ENCODE assay signal across 20 cellular contexts in the genomic region with DNA sequence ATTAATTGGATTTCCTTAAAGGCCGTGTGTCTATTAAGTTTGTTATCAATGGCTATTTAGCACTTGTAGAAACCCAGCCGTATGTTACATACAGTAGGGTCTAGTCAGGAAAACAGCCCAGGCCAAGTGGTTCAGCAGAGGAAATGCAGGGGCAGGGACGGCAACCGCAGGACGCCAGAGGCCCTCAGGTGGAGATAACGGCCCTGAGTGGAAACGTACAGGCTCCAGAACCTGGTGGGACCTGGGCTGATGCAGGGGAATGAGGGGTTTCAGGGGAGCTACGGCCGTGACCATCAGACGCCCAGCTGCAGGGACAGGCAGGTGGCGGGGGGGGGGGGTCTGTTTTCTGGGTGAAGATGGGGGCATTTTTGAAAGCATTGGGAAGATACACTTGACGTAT. TPM values are rescaled to one million over a fixed set of nuclear protein-coding genes. Genes with fewer than 3 reads are reported as not detected.
DNase-seq lines count a peak whose midpoint lies in the region; ATAC-seq and TF ChIP-seq lines count a peak whose summit lies in the region.
"Had no signal": no experiment of that assay in that cellular context is flagged by ENCODE, and none has a peak within 500 bp of the region (broad histone marks: within the 10 kb centered on the region; RNA-seq: fewer than 3 reads in every experiment).

No MANE protein-coding gene starts in this region.

- no peak for TF ChIP-seq CTCF in DOHH2 (IDR thresholded peaks at IDR 0.05; ENCODE audit: low read depth, low read length, poor library complexity, severe bottlenecking)
- no peak for TF ChIP-seq CTCF in activated B cell treated with CpG ODN at 0.5 μM for 24 hours (IDR thresholded peaks at IDR 0.05)
- no peak for TF ChIP-seq CTCF in nephron (IDR thresholded peaks at IDR 0.05; ENCODE audit: unreplicated experiment in 3 of 3)

- H3K4me1 Mint-ChIP-seq in activated B cell treated with CpG ODN at 0.5 μM for 24 hours (peaks cover 78% of the 10 kb centered on the region), nephron (peaks cover 23% of the 10 kb centered on the region)

- H3K4me3 Mint-ChIP-seq in activated B cell treated with CpG ODN at 0.5 μM for 24 hours (peak overlapping the region; percentile 20), nephron (peak overlapping the region; percentile 55 to 57 (median 56))
- H3K4me3 Mint-ChIP-seq: activated CD4-positive, alpha-beta memory T cell treated with anti-CD3 and anti-CD28 coated beads, Interleukin-2, amount 10 ng/mL, durations not matched to agents 7 days and 5 days; CD8-positive, alpha-beta T cell; T-helper 1 cell treated with Interleukin-12 subunit alpha and Interleukin-12 subunit beta and Interleukin-4 antibody, amounts not matched to agents 30 μg/mL and 1 μg/mL, for 36 hours had no signal

- intact Hi-C loops in activated B cell treated with CpG ODN at 0.5 μM for 24 hours (cut with micrococcal nuclease), result no loop called here

- H3K27ac Mint-ChIP-seq in activated B cell treated with CpG ODN at 0.5 μM for 24 hours (peak overlapping the region; percentile 65), nephron (peak overlapping the region; percentile 85 to 91 (median 86))
- H3K27ac Mint-ChIP-seq: activated CD4-positive, alpha-beta memory T cell treated with anti-CD3 and anti-CD28 coated beads, Interleukin-2, amount 10 ng/mL, durations not matched to agents 7 days and 5 days; CD8-positive, alpha-beta T cell; T-helper 1 cell treated with Interleukin-12 subunit alpha and Interleukin-12 subunit beta and Interleukin-4 antibody, amounts not matched to agents 30 μg/mL and 1 μg/mL, for 36 hours had no signal

- POLR2A ChIA-PET in activated B cell treated with CpG ODN at 0.5 μM for 24 hours (lab: Charles Lee), result interaction anchor here (0.6 kb wide), 1 partner anchor 103 kb away, joined by 8 read pairs; no protein-coding TSS in a partner anchor

- in situ Hi-C loops in GM23248 (cut with MboI), result no loop called here

- H3K4me3 ChIP-seq in DOHH2 (ENCODE audit: low read length) (peak overlapping the region; percentile 1; the same call in 1 of the 2 replicates), GM23248 (no peak overlapping the region)
- H3K4me3 ChIP-seq: heart left ventricle had no signal

- H3K9me3 Mint-ChIP-seq in activated B cell treated with CpG ODN at 0.5 μM for 24 hours, result no peaks in the 10 kb centered on the region
- H3K9me3 Mint-ChIP-seq in nephron, result no peaks in the 10 kb centered on the region
- H3K9me3 Mint-ChIP-seq: activated CD4-positive, alpha-beta memory T cell treated with anti-CD3 and anti-CD28 coated beads, Interleukin-2, amount 10 ng/mL, durations not matched to agents 7 days and 5 days; CD8-positive, alpha-beta T cell; T-helper 1 cell treated with Interleukin-12 subunit alpha and Interleukin-12 subunit beta and Interleukin-4 antibody, amounts not matched to agents 30 μg/mL and 1 μg/mL, for 36 hours had no signal

- H3K9me2 ChIP-seq in DOHH2 (replicated peaks; ENCODE audit: control insufficient read depth, low read length) (no peaks in the 10 kb centered on the region), GM23248 (ENCODE audit: insufficient read depth) (no peaks in the 10 kb centered on the region)

- ATAC-seq in activated B cell treated with CpG ODN at 0.5 μM for 24 hours (ENCODE audit: low read depth), result no peak
- ATAC-seq: CD8-positive, alpha-beta T cell; heart left ventricle; left cardiac atrium had no signal

- peaks cover 65% of the 10 kb centered on the region for H3K79me2 ChIP-seq in DOHH2 (ENCODE audit: control insufficient read depth, low read length)
- H3K79me2 ChIP-seq in GM23248 (ENCODE audit: insufficient read depth), result peaks cover 34% of the 10 kb centered on the region

- WGBS in GM23248 (ENCODE audit: low coverage in 1 of 2, low lambda C conversion rate in 2 of 2, missing lambda C conversion rate in 2 of 2), 2 experiments, result 89 to 90% methylated on average over 12 of the region's 12 CpGs

- peak; percentile 11 for DNase-seq in KG1 (lab: John Stamatoyannopoulos, UW)
- no peak for DNase-seq in activated B cell treated with CpG ODN at 0.5 μM for 24 hours
- no peak for DNase-seq in iPS-NIHi7 (ENCODE audit: extremely low spot score)
- DNase-seq in GM23248, result no peak
- no peak for DNase-seq in GM19240 (ENCODE audit: insufficient read length, low spot score)
- DNase-seq in NCI-H748 (lab: John Stamatoyannopoulos, UW; ENCODE audit: unreplicated experiment), result no peak
- DNase-seq: activated CD4-positive, alpha-beta memory T cell treated with anti-CD3 and anti-CD28 coated beads, Interleukin-2, amount 10 ng/mL, durations not matched to agents 7 days and 5 days; CD8-positive, alpha-beta T cell; effector CD8-positive, alpha-beta T cell; foreskin fibroblast; left cardiac atrium; midbrain; NCI-H1694 treated with DMSO at 0.1 percent for 48 hours; NCI-H526; trophoblast cell had no signal

- H3K27me3 ChIP-seq in DOHH2 (ENCODE audit: control insufficient read depth, low read length), result no peaks in the 10 kb centered on the region
- no peaks in the 10 kb centered on the region for H3K27me3 ChIP-seq in GM23248 (replicated peaks; ENCODE audit: insufficient read depth)
- H3K27me3 ChIP-seq: heart left ventricle had no signal

- H2AFZ ChIP-seq in GM23248, result no peak overlapping the region

- CTCF ChIA-PET in activated B cell treated with CpG ODN at 0.5 μM for 24 hours (lab: Charles Lee), result no interaction called here

- peaks cover 56% of the 10 kb centered on the region for H3F3A ChIP-seq in DOHH2 (ENCODE audit: control insufficient read depth, insufficient read depth)
- H3F3A ChIP-seq in GM23248 (ENCODE audit: insufficient read depth), result peaks cover 50% of the 10 kb centered on the region

- H3K36me3 Mint-ChIP-seq in activated B cell treated with CpG ODN at 0.5 μM for 24 hours (ENCODE audit: low read depth), result peaks cover 16% of the 10 kb centered on the region
- H3K36me3 Mint-ChIP-seq in nephron (ENCODE audit: low read depth), result peaks cover 14% of the 10 kb centered on the region

- peak overlapping the region; percentile 95 for H3K27ac ChIP-seq in DOHH2 (ENCODE audit: low read depth, low read length)
- no peak overlapping the region for H3K27ac ChIP-seq in GM23248
- H3K27ac ChIP-seq: KMS-11 had no signal

- no peak overlapping the region for H3K9ac ChIP-seq in GM23248
- H3K9ac ChIP-seq: KMS-11 had no signal

- no peaks in the 10 kb centered on the region for H3K27me3 Mint-ChIP-seq in activated B cell treated with CpG ODN at 0.5 μM for 24 hours
- peaks cover 3% of the 10 kb centered on the region for H3K27me3 Mint-ChIP-seq in nephron (ENCODE audit: low read depth)
- H3K27me3 Mint-ChIP-seq: activated CD4-positive, alpha-beta memory T cell treated with anti-CD3 and anti-CD28 coated beads, Interleukin-2, amount 10 ng/mL, durations not matched to agents 7 days and 5 days had no signal

- H3K4me1 ChIP-seq in DOHH2 (ENCODE audit: control insufficient read depth, low read length), result peaks cover 80% of the 10 kb centered on the region
- peaks cover 25% of the 10 kb centered on the region for H3K4me1 ChIP-seq in GM23248 (ENCODE audit: insufficient read depth)

- peak overlapping the region; percentile 96 for H3K4me2 ChIP-seq in DOHH2 (ENCODE audit: low read length)
- H3K4me2 ChIP-seq in GM23248 (ENCODE audit: unreplicated experiment), result no peak overlapping the region
- H3K4me2 ChIP-seq: KMS-11 had no signal

- H4K20me1 ChIP-seq in DOHH2 (ENCODE audit: control insufficient read depth, insufficient read depth, low read depth, low read length) (peaks cover 7% of the 10 kb centered on the region), GM23248 (ENCODE audit: insufficient read depth) (0 out of 2 replicates have a peak, but pooled peaks cover under 1% of the 10 kb centered on the region)

- H3K36me3 ChIP-seq in DOHH2 (ENCODE audit: control insufficient read depth, low read length) (peaks cover 61% of the 10 kb centered on the region), GM23248 (ENCODE audit: low read depth) (peaks cover 11% of the 10 kb centered on the region; the same call in 1 of the 2 replicates)

- H3K9me3 ChIP-seq in DOHH2 (ENCODE audit: control insufficient read depth, insufficient read depth, low read length), result peaks cover 2% of the 10 kb centered on the region; the same call in 1 of the 2 replicates
- H3K9me3 ChIP-seq in GM23248 (ENCODE audit: low read depth), result no peaks in the 10 kb centered on the region
- H3K9me3 ChIP-seq: heart left ventricle had no signal

RNA-seq across cellular contexts. Expression of a gene that starts 3.7 kb away (rescaled TPM):
- 117 and 136 TPM in 2 replicates for total RNA-seq in activated B cell treated with CpG ODN at 0.5 μM for 24 hours
- total RNA-seq in GM23248 (2014; rRNA removed; shearing (Covaris generic)), result 69.6 and 83.3 TPM in 2 replicates
- 48.3 and 49.4 TPM in 2 replicates for polyA plus RNA-seq in GM23248 (2016; fragmentation: Nextera tagmentation; extraction: Ambion mirVana)

RNA-seq across cellular contexts. Expression of a gene that starts 54.7 kb away (rescaled TPM):
- total RNA-seq in activated B cell treated with CpG ODN at 0.5 μM for 24 hours, result 44.0 and 48.7 TPM in 2 replicates
- total RNA-seq in GM23248 (2014; rRNA removed; shearing (Covaris generic)), result 26.1 and 28.7 TPM in 2 replicates
- 10.2 and 12.0 TPM in 2 replicates for polyA plus RNA-seq in GM23248 (2016; fragmentation: Nextera tagmentation; extraction: Ambion mirVana)
